In genomic region chr10:87618470-87619423, GRCh38 we compare ENCODE assay signal across 1 cellular context.
TF ChIP-seq lines count a peak whose summit lies in the region.

No MANE protein-coding gene starts in this region.

TF ChIP-seq in H1, 55 proteins besides CTCF, POLR2A, EP300 and RAD21 (continued from another document):
- TF ChIP-seq ATF2 (IDR thresholded peaks at IDR 0.05; ENCODE audit: low read length) (no peak), BCL11A (IDR thresholded peaks at IDR 0.05; ENCODE audit: low read depth in 2 of 2, low read length in 2 of 2) (no peak), ZNF274 (IDR thresholded peaks at IDR 0.05; ENCODE audit: borderline replicate concordance, extremely low read depth, low read length) (no peak), BACH1 (IDR thresholded peaks at IDR 0.05; ENCODE audit: low read length) (no peak), CBX8 (IDR thresholded peaks at IDR 0.05; ENCODE audit: borderline replicate concordance, low read depth, low read length) (no peak), NRF1 (IDR thresholded peaks at IDR 0.05; ENCODE audit: low read depth, low read length) (no peak), CEBPB (IDR thresholded peaks at IDR 0.05; ENCODE audit: low read depth, low read length) (no peak), EZH2 (IDR thresholded peaks at IDR 0.05; ENCODE audit: low read depth, low read length, severe bottlenecking) (no peak)
